Comparison of ENCODE assay signal across 15 cellular contexts in genomic region chr11:34165786-34166557, GRCh38.
A peak's percentile ranks its signal among the peaks of the same experiment; 100 is the strongest.
DNase-seq lines count a peak whose midpoint lies in the region; ATAC-seq, FAIRE-seq and TF ChIP-seq lines count a peak whose summit lies in the region.
"Had no signal": no experiment of that assay in that cellular context is flagged by ENCODE, and none has a peak within 500 bp of the region (broad histone marks: within the 10 kb centered on the region; RNA-seq: fewer than 3 reads in every experiment).

No MANE protein-coding gene starts in this region.

- FAIRE-seq in A549 (lab: Jason Lieb, UNC): no peak

- CTCF ChIA-PET in A549 (lab: Yijun Ruan, JAX): interaction anchor here (0.7 to 5.7 kb wide), 13 partner anchors 8 to 200 kb away, joined by 3 to 41 read pairs (median 5); partner anchors contain the start of gene ABTB2
- CTCF ChIA-PET in SK-N-SH (lab: Yijun Ruan, JAX): interaction anchor here (0.9 to 2.9 kb wide), 6 partner anchors 9 to 192 kb away, joined by 3 to 28 read pairs (median 5); partner anchors contain the start of gene ABTB2

- H3K36me3 ChIP-seq in GM23338 (ENCODE audit: insufficient read depth) (no peaks in the 10 kb centered on the region), SK-N-SH (replicated peaks in 1 of 2; ENCODE audit: control insufficient read depth in 1 of 2, insufficient read depth in 2 of 2, low read length in 1 of 2) (peaks cover 0 to 16% of the 10 kb centered on the region in 2 experiments)
- H3K36me3 ChIP-seq: vagina had no signal

- ATAC-seq in A549: peak in 1 of 2 experiments; percentile 45; a peak in 3 of 6 replicates
- peak; percentile 73 for ATAC-seq in GM23338
- no peak for ATAC-seq in GM18498 (IDR thresholded peaks at IDR 0.05; ENCODE audit: unreplicated experiment)
- no peak for ATAC-seq in HG02885 (IDR thresholded peaks at IDR 0.05; ENCODE audit: poor library complexity, unreplicated experiment)
- ATAC-seq: gastroesophageal sphincter had no signal

- H3K4me1 Mint-ChIP-seq in GM23338: peaks cover 4% of the 10 kb centered on the region; the same call in 1 of the 3 replicates
- H3K4me1 Mint-ChIP-seq: B cell, naive B cell had no signal

- H3K79me2 ChIP-seq in GM23338 (replicated peaks; ENCODE audit: insufficient read depth) (no peaks in the 10 kb centered on the region), SK-N-SH (ENCODE audit: insufficient read depth) (no peaks in the 10 kb centered on the region)

- H3K4me3 ChIP-seq in A549: no peak overlapping the region
- no peak overlapping the region for H3K4me3 ChIP-seq in GM23338
- no peak overlapping the region for H3K4me3 ChIP-seq in SK-N-SH (ENCODE audit: low read depth in 2 of 2, low read length in 1 of 2)
- H3K4me3 ChIP-seq: dorsolateral prefrontal cortex, gastroesophageal sphincter, vagina had no signal

- no peak for TF ChIP-seq POLR2A in A549 (IDR thresholded peaks at IDR 0.05; ENCODE audit: low read length)

- TF ChIP-seq EP300 in A549 (IDR thresholded peaks at IDR 0.05) (no peak), SK-N-SH (IDR thresholded peaks at IDR 0.05; ENCODE audit: borderline replicate concordance in 1 of 2, low read depth in 1 of 2, low read length in 1 of 2) (no peak)

- H3K9me2 ChIP-seq in GM23338 (ENCODE audit: insufficient read depth) (no peaks in the 10 kb centered on the region), SK-N-SH (no peaks in the 10 kb centered on the region)

- no peaks in the 10 kb centered on the region for H3F3A ChIP-seq in GM23338 (replicated peaks; ENCODE audit: low read depth)
- H3F3A ChIP-seq in SK-N-SH (replicated peaks; ENCODE audit: insufficient read depth): no peaks in the 10 kb centered on the region

- TF ChIP-seq CTCF in A549 (IDR thresholded peaks at IDR 0.05): 0 out of 3 replicates have a peak, but pooled peaks have one; percentile 5
- TF ChIP-seq CTCF in GM23338 (conservative IDR thresholded peaks at IDR 0.05; ENCODE audit: low read depth in 2 of 2): peak in 1 of 2 experiments; percentile 41; a peak in 3 of 4 replicates
- no peak for TF ChIP-seq CTCF in SK-N-SH (IDR thresholded peaks at IDR 0.05)

- H3K36me3 Mint-ChIP-seq in GM23338 (ENCODE audit: low read depth): peaks cover 13% of the 10 kb centered on the region; the same call in 2 of the 3 replicates
- H3K36me3 Mint-ChIP-seq: naive B cell had no signal

- 77% methylated on average over 10 of the region's 12 CpGs for WGBS in A549 (ENCODE audit: missing lambda C conversion rate)
- 0% methylated on average over 1 of the region's 12 CpGs for WGBS in SK-N-SH (ENCODE audit: low lambda C conversion rate)

- POLR2A ChIA-PET in A549 (lab: Yijun Ruan, JAX): no interaction called here
- POLR2A ChIA-PET in SK-N-SH (lab: Yijun Ruan, JAX): no interaction called here

- H4K20me1 ChIP-seq in GM23338 (replicated peaks; ENCODE audit: insufficient read depth) (no peaks in the 10 kb centered on the region; the same call in 1 of the 2 replicates), SK-N-SH (ENCODE audit: insufficient read depth) (no peaks in the 10 kb centered on the region)

- H3K27me3 ChIP-seq in GM23338 (ENCODE audit: insufficient read depth) (no peaks in the 10 kb centered on the region), SK-N-SH (ENCODE audit: insufficient read depth) (no peaks in the 10 kb centered on the region)
- H3K27me3 ChIP-seq: dorsolateral prefrontal cortex, gastroesophageal sphincter, vagina had no signal

- no peak overlapping the region for H3K4me2 ChIP-seq in A549
- H3K4me2 ChIP-seq in GM23338: no peak overlapping the region
- no peak overlapping the region for H3K4me2 ChIP-seq in SK-N-SH
- H3K4me2 ChIP-seq: KMS-11 had no signal

- DNase-seq in A549 (ENCODE audit: low read depth in 1 of 2, low spot score in 1 of 2): no peak
- DNase-seq in GM23338 (ENCODE audit: low spot score): peak; percentile 30
- peak; percentile 62 for DNase-seq in SK-N-SH
- peak; percentile 48 for DNase-seq in glomerular visceral epithelial cell (ENCODE audit: extremely low spot score)
- no peak for DNase-seq in foreskin melanocyte
- DNase-seq in stimulated activated CD4-positive, alpha-beta T cell treated with anti-CD3 and anti-CD28 coated beads, Interleukin-15, amount 100 ng/mL, for 24 hours: no peak
- DNase-seq: dorsolateral prefrontal cortex; naive B cell; stimulated activated CD4-positive, alpha-beta T cell treated with anti-CD3 and anti-CD28 coated beads, Interleukin-2, amount 100 ng/mL, for 24 hours had no signal

- H3K27me3 Mint-ChIP-seq in GM23338 (ENCODE audit: insufficient read depth, low read depth, poor library complexity): peaks cover 7% of the 10 kb centered on the region
- H3K27me3 Mint-ChIP-seq: B cell had no signal

- H3K27ac ChIP-seq in A549 (no peak overlapping the region), GM23338 (ENCODE audit: low read depth) (no peak overlapping the region), SK-N-SH (ENCODE audit: low read depth in 2 of 2, low read length in 1 of 2) (no peak overlapping the region)
- H3K27ac ChIP-seq: dorsolateral prefrontal cortex, gastroesophageal sphincter, KMS-11, vagina had no signal

- no peaks in the 10 kb centered on the region for H3K4me1 ChIP-seq in A549
- H3K4me1 ChIP-seq in GM23338 (ENCODE audit: insufficient read depth): no peaks in the 10 kb centered on the region
- H3K4me1 ChIP-seq in SK-N-SH (ENCODE audit: control insufficient read depth in 1 of 2, insufficient read depth in 2 of 2, low read depth in 1 of 2, low read length in 1 of 2): peaks cover 0 to 54% of the 10 kb centered on the region in 2 experiments; a peak in 1 of 4 replicates
- H3K4me1 ChIP-seq: gastroesophageal sphincter had no signal

- H3K9ac ChIP-seq in SK-N-SH: no peak overlapping the region
- H3K9ac ChIP-seq: KMS-11 had no signal

- 0 out of 5 replicates have a peak, but pooled peaks of 1 of the 2 experiments have one; percentile 9 for TF ChIP-seq RAD21 in A549 (conservative IDR thresholded peaks at IDR 0.05 in 1 of 2, IDR thresholded peaks at IDR 0.05 in 1 of 2)
- TF ChIP-seq RAD21 in SK-N-SH (IDR thresholded peaks at IDR 0.05; ENCODE audit: low read length): no peak

- no peaks in the 10 kb centered on the region; the same call in 2 of the 3 replicates for H3K9me3 Mint-ChIP-seq in GM23338
- H3K9me3 Mint-ChIP-seq: naive B cell had no signal

- no peaks in the 10 kb centered on the region for H3K9me3 ChIP-seq in A549
- H3K9me3 ChIP-seq in SK-N-SH: no peaks in the 10 kb centered on the region
- H3K9me3 ChIP-seq: gastroesophageal sphincter, vagina had no signal

- H3K4me3 Mint-ChIP-seq in GM23338: no peak overlapping the region
- H3K4me3 Mint-ChIP-seq: B cell, naive B cell had no signal

- H2AFZ ChIP-seq in GM23338 (no peak overlapping the region), SK-N-SH (ENCODE audit: low read depth) (no peak overlapping the region)

- no peak overlapping the region for H3K27ac Mint-ChIP-seq in GM23338
- H3K27ac Mint-ChIP-seq: B cell, naive B cell had no signal

TF ChIP-seq in A549, 52 proteins besides CTCF, POLR2A, EP300 and RAD21 (continues in another document):
- TF ChIP-seq HMGXB4 (CRISPR knock-in tag; IDR thresholded peaks at IDR 0.05; ENCODE audit: borderline replicate concordance) (no peak), HOXB13 (CRISPR knock-in tag; IDR thresholded peaks at IDR 0.05; ENCODE audit: low read depth) (no peak), ESRRA (IDR thresholded peaks at IDR 0.05; ENCODE audit: borderline replicate concordance, low read length) (no peak)

TF ChIP-seq in SK-N-SH, 30 proteins besides CTCF, POLR2A, EP300 and RAD21:
- no peak for TF ChIP-seq RCOR1 (IDR thresholded peaks at IDR 0.05; ENCODE audit: low read length)
- no peak for TF ChIP-seq EZH2phosphoT487 (IDR thresholded peaks at IDR 0.05; ENCODE audit: borderline replicate concordance, low read depth)
- TF ChIP-seq FOSL2 (IDR thresholded peaks at IDR 0.05; ENCODE audit: borderline replicate concordance, low read depth): no peak
- 0 out of 2 replicates have a peak, but pooled peaks have one; percentile 3 for TF ChIP-seq SMC3 (IDR thresholded peaks at IDR 0.05; ENCODE audit: low read depth, low read length)
TF ChIP-seq in SK-N-SH: peak in this region for 1.

Comparison
In these comparisons a context has a peak if more than half of its experiments do, and no peak if none do; other contexts are left out.
1. DNase-seq: peak in GM23338 (single experiment), SK-N-SH (single experiment) and glomerular visceral epithelial cell (single experiment); none in A549 (0 of 2), foreskin melanocyte (single experiment) and stimulated activated CD4-positive, alpha-beta T cell treated with anti-CD3 and anti-CD28 coated beads, Interleukin-15, amount 100 ng/mL, for 24 hours (single experiment).
2. Of the 12 proteins assayed by ChIP-seq in both A549 and SK-N-SH: peak only in A549: CTCF; only in SK-N-SH: SMC3; in both: none; in neither: 9; mixed calls (peak in some experiments, not most) for 1.